ENCODE assay signal across 10 cellular contexts in genomic region chr17:76733618-76733957, GRCh38. TPM values are rescaled to one million over a fixed set of nuclear protein-coding genes. Genes with fewer than 3 reads are reported as not detected.
DNase-seq lines count a peak whose midpoint lies in the region; ATAC-seq and TF ChIP-seq lines count a peak whose summit lies in the region.
"Had no signal": no experiment of that assay in that cellular context is flagged by ENCODE, and none has a peak within 500 bp of the region (broad histone marks: within the 10 kb centered on the region; RNA-seq: fewer than 3 reads in every experiment).

No MANE protein-coding gene starts in this region.

- peaks cover 39% of the 10 kb centered on the region for H3K4me1 Mint-ChIP-seq in activated CD8-positive, alpha-beta T cell treated with anti-CD3 and anti-CD28 coated beads for 36 hours (ENCODE audit: low read depth)
- H3K4me1 Mint-ChIP-seq in memory B cell, result peaks cover 26% of the 10 kb centered on the region

- POLR2A ChIA-PET in activated CD8-positive, alpha-beta T cell treated with anti-CD3 and anti-CD28 coated beads for 36 hours (lab: Charles Lee), result interaction anchor here (0.9 to 8.8 kb wide), 8 partner anchors 9 to 720 kb away, joined by 3 to 184 read pairs (median 8); partner anchors contain the start of genes JMJD6, METTL23 and MXRA7

- intact Hi-C loops in activated CD8-positive, alpha-beta T cell treated with anti-CD3 and anti-CD28 coated beads for 36 hours (cut with micrococcal nuclease), result no loop called here
- intact Hi-C loops in testis (cut with DNase I; ENCODE audit: low total_unique reads), result no loop called here

- H3K27me3 ChIP-seq in testis, result no peaks in the 10 kb centered on the region

- peaks cover 29% of the 10 kb centered on the region for H3K4me1 ChIP-seq in testis

- H3K27me3 Mint-ChIP-seq in activated CD8-positive, alpha-beta T cell treated with anti-CD3 and anti-CD28 coated beads for 36 hours, result no peaks in the 10 kb centered on the region
- no peaks in the 10 kb centered on the region for H3K27me3 Mint-ChIP-seq in memory B cell

- CTCF ChIA-PET in activated CD8-positive, alpha-beta T cell treated with anti-CD3 and anti-CD28 coated beads for 36 hours (lab: Charles Lee), result interaction anchor here (5.9 kb wide), 1 partner anchor 20 kb away, joined by 31 read pairs; no protein-coding TSS in a partner anchor

- peak overlapping the region; percentile 86 for H3K4me3 Mint-ChIP-seq in activated CD8-positive, alpha-beta T cell treated with anti-CD3 and anti-CD28 coated beads for 36 hours
- peak overlapping the region; percentile 77 for H3K4me3 Mint-ChIP-seq in memory B cell

- TF ChIP-seq POLR2A in GM15510 (IDR thresholded peaks at IDR 0.05; ENCODE audit: borderline replicate concordance, extremely low read depth, insufficient read length) (peak; percentile 18), testis (IDR thresholded peaks at IDR 0.05) (no peak)

- no peaks in the 10 kb centered on the region for H3K36me3 ChIP-seq in testis (ENCODE audit: low read depth, missing control alignments)

- WGBS in testis, 2 donors, result 83 to 91% methylated on average over 1 of the region's 1 CpG

- no peaks in the 10 kb centered on the region for H3K9me3 ChIP-seq in testis

- peak overlapping the region; percentile 92 for H3K27ac Mint-ChIP-seq in activated CD8-positive, alpha-beta T cell treated with anti-CD3 and anti-CD28 coated beads for 36 hours
- peak overlapping the region; percentile 99 for H3K27ac Mint-ChIP-seq in memory B cell

- no peak overlapping the region for H3K4me3 ChIP-seq in testis

- no peak for ATAC-seq in activated CD8-positive, alpha-beta T cell treated with anti-CD3 and anti-CD28 coated beads for 36 hours
- no peak for ATAC-seq in memory B cell (ENCODE audit: low read depth)

- no peak for DNase-seq in activated CD8-positive, alpha-beta T cell treated with anti-CD3 and anti-CD28 coated beads for 36 hours
- DNase-seq in memory B cell (ENCODE audit: low spot score in 2 of 2), result no peak
- DNase-seq in stimulated activated CD4-positive, alpha-beta T cell treated with anti-CD3 and anti-CD28 coated beads, Interleukin-2, amount 100 ng/mL, for 24 hours, result no peak
- no peak for DNase-seq in stimulated activated CD4-positive, alpha-beta T cell treated with anti-CD3 and anti-CD28 coated beads, Interleukin-15, amount 100 ng/mL, for 24 hours
- no peak for DNase-seq in NCI-H1092 treated with DMSO at 0.1 percent for 48 hours (lab: John Stamatoyannopoulos, UW)
- DNase-seq in testis, result no peak
- DNase-seq: DMS153, NCI-H187 had no signal

- H3K9me3 Mint-ChIP-seq in activated CD8-positive, alpha-beta T cell treated with anti-CD3 and anti-CD28 coated beads for 36 hours, result no peaks in the 10 kb centered on the region
- H3K9me3 Mint-ChIP-seq in memory B cell, result no peaks in the 10 kb centered on the region

- peaks cover 70% of the 10 kb centered on the region for H3K36me3 Mint-ChIP-seq in activated CD8-positive, alpha-beta T cell treated with anti-CD3 and anti-CD28 coated beads for 36 hours (ENCODE audit: low read depth)
- H3K36me3 Mint-ChIP-seq in memory B cell, result peaks cover 25% of the 10 kb centered on the region

- peak overlapping the region; percentile 99 for H3K27ac ChIP-seq in 22Rv1
- no peak overlapping the region for H3K27ac ChIP-seq in testis

- TF ChIP-seq CTCF in 22Rv1 (IDR thresholded peaks at IDR 0.05) (no peak), testis (IDR thresholded peaks at IDR 0.05) (no peak)
- TF ChIP-seq CTCF in activated CD8-positive, alpha-beta T cell treated with anti-CD3 and anti-CD28 coated beads for 36 hours (IDR thresholded peaks at IDR 0.05), result no peak

RNA-seq across cellular contexts. Expression of gene SRSF2, which starts 3.5 kb away (rescaled TPM):
- 100 to 1,000 TPM; 344 to 364 TPM for total RNA-seq in activated CD8-positive, alpha-beta T cell treated with anti-CD3 and anti-CD28 coated beads for 36 hours
- total RNA-seq in testis, result 100 to 1,000 TPM; 365 to 461 TPM
- polyA plus RNA-seq in testis (ENCODE audit: insufficient read depth, low read depth, low replicate concordance), result 196 TPM

RNA-seq across cellular contexts. Expression of gene MFSD11, which starts 4.3 kb away (rescaled TPM):
- total RNA-seq in activated CD8-positive, alpha-beta T cell treated with anti-CD3 and anti-CD28 coated beads for 36 hours, result 10 to 100 TPM; 17.0 to 17.6 TPM
- 100 to 1,000 TPM in 1 of 2 donors, 10 to 100 TPM in 1; 51.7 to 102 TPM for total RNA-seq in testis
- 38.5 TPM for polyA plus RNA-seq in testis (ENCODE audit: insufficient read depth, low read depth, low replicate concordance)

RNA-seq across cellular contexts. Expression of gene METTL23, which starts 6.9 kb away (rescaled TPM):
- total RNA-seq in activated CD8-positive, alpha-beta T cell treated with anti-CD3 and anti-CD28 coated beads for 36 hours, result 10 to 100 TPM; 30.7 to 30.9 TPM
- 10 to 100 TPM; 37.5 to 45.3 TPM for total RNA-seq in testis
- 122 TPM for polyA plus RNA-seq in testis (ENCODE audit: insufficient read depth, low read depth, low replicate concordance)

RNA-seq across cellular contexts. Expression of gene JMJD6, which starts 7.2 kb away (rescaled TPM):
- total RNA-seq in activated CD8-positive, alpha-beta T cell treated with anti-CD3 and anti-CD28 coated beads for 36 hours, result 10 to 100 TPM; 77.9 to 80.3 TPM
- total RNA-seq in testis, result 10 to 100 TPM; 31.7 to 40.5 TPM
- polyA plus RNA-seq in testis (ENCODE audit: insufficient read depth, low read depth, low replicate concordance), result 44.6 TPM

RNA-seq across cellular contexts. Expression of gene MXRA7, which starts 22.8 kb away (rescaled TPM):
- total RNA-seq in activated CD8-positive, alpha-beta T cell treated with anti-CD3 and anti-CD28 coated beads for 36 hours, result 1 to 10 TPM; 8.4 to 8.6 TPM
- 100 to 1,000 TPM; 217 to 272 TPM for total RNA-seq in testis
- 253 TPM for polyA plus RNA-seq in testis (ENCODE audit: insufficient read depth, low read depth, low replicate concordance)
